Comparison of ENCODE assay signal across 8 cellular contexts in the genomic region with DNA sequence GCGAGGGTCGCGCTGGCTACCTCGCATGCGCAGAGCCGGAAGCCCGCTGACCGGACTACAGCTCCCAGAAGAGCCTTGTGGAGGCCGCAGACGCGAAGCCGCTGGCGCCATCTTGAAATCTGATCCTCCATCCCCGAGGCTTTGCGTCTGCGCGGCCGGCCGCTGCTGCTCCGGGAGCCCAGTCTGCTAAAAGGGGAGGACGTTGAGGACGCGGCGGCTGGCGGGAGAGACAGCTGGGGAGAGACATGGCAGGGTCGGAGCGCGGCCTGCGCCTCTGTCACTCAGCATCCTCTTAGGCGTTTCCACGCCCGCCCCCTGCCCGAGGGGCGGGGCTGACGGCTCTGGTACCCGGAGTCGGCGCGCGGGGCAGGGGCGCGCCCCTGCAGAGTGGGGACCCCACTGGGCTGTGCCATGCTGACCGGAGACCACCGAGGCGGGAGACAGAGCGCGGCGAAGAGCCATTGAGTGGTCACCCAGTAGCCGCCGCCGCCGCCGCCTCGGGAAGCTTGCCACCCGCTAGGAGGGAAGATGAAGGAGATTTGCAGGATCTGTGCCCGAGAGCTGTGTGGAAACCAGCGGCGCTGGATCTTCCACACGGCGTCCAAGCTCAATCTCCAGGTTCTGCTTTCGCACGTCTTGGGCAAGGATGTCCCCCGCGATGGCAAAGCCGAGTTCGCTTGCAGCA.
DNase-seq lines count a peak whose midpoint lies in the region; ATAC-seq and TF ChIP-seq lines count a peak whose summit lies in the region.
"Not testable (repeated sequence)": the region's sequence is repeated elsewhere in the genome, so short reads cannot be mapped to it uniquely, and the experiment has no call there.

No MANE protein-coding gene starts in this region.

- not testable (repeated sequence) for H3K36me3 ChIP-seq in ACC112 (ENCODE audit: insufficient read depth, low read length); SJCRH30; mesodermal cell (ENCODE audit: control insufficient read depth, insufficient read depth, low read length)

- DNase-seq in SJCRH30: peak in 1 of 2 experiments; percentile 85
- peak; percentile 20 to 38 for DNase-seq in activated T-helper 1 cell treated with anti-CD3 and anti-CD28 coated beads, Interleukin-2, amount 50 U/mL, for 16 hours (ENCODE audit: low read depth in 1 of 2, low spot score in 1 of 2)
- not testable (repeated sequence) for DNase-seq in epithelial cell of esophagus (ENCODE audit: low read depth)
- peak; percentile 67 for DNase-seq in stimulated activated CD4-positive, alpha-beta T cell treated with anti-CD3 and anti-CD28 coated beads, Interleukin-1b, Interleukin-23, amount 100 ng/mL, for 48 hours

- H3K79me2 ChIP-seq in ACC112 (ENCODE audit: control insufficient read depth, insufficient read depth, low read length, unreplicated experiment): peaks cover 21% of the 10 kb centered on the region

- H3K27me3 ChIP-seq in ACC112 (ENCODE audit: insufficient read depth, low read length); SJCRH30: not testable (repeated sequence)

- H2AFZ ChIP-seq in ACC112 (ENCODE audit: low read length, unreplicated experiment): not testable (repeated sequence)

- H3K27ac ChIP-seq in ACC112 (ENCODE audit: low read depth, low read length): peak overlapping the region; percentile 43; the same call in 1 of the 2 replicates
- not testable (repeated sequence) for H3K27ac ChIP-seq in SJCRH30
- H3K27ac ChIP-seq in mesodermal cell (ENCODE audit: low read depth, low read length, severe bottlenecking): peak overlapping the region; percentile 78

- ATAC-seq in GM19372 (IDR thresholded peaks at IDR 0.05; ENCODE audit: low read depth, unreplicated experiment) (peak; percentile 75), HG03039 (IDR thresholded peaks at IDR 0.05; ENCODE audit: unreplicated experiment) (peak; percentile 76)

- H3K9me3 ChIP-seq in SJCRH30 (replicated peaks); mesodermal cell (ENCODE audit: control insufficient read depth, low read length): not testable (repeated sequence)

- not testable (repeated sequence) for TF ChIP-seq CTCF in epithelial cell of esophagus (IDR thresholded peaks at IDR 0.05; ENCODE audit: insufficient read depth, low read depth, low read length, missing control alignments)

- WGBS in mesodermal cell (ENCODE audit: insufficient coverage in 2 of 2), 2 experiments: no CpG with 5 or more reads among the region's 66 CpGs

- peak overlapping the region; percentile 74 for H3K4me3 ChIP-seq in ACC112 (ENCODE audit: low read depth, low read length)
- H3K4me3 ChIP-seq in SJCRH30: peak overlapping the region; percentile 60
- peak overlapping the region; percentile 57 for H3K4me3 ChIP-seq in epithelial cell of esophagus (ENCODE audit: low read length)
- peak overlapping the region; percentile 45 for H3K4me3 ChIP-seq in mesodermal cell (ENCODE audit: extremely low read depth, insufficient read depth, low read length, poor library complexity, severe bottlenecking)

- H3K4me1 ChIP-seq in ACC112 (ENCODE audit: control insufficient read depth, insufficient read depth, low read length, unreplicated experiment); SJCRH30; mesodermal cell (ENCODE audit: control insufficient read depth, insufficient read depth, low read length, poor library complexity, severe bottlenecking): not testable (repeated sequence)
